In genomic region chr5:11191673-11192072, GRCh38 we compare ENCODE assay signal across 21 cellular contexts.
"Had no signal": no experiment of that assay in that cellular context is flagged by ENCODE, and none has a peak within 500 bp of the region (broad histone marks: within the 10 kb centered on the region; RNA-seq: fewer than 3 reads in every experiment).

No MANE protein-coding gene starts in this region.

- H3K27ac ChIP-seq: cardiac muscle cell, coronary artery, ovary, spleen, thoracic aorta, transverse colon had no signal

- H3K4me1 ChIP-seq: spleen, transverse colon had no signal

- H3K9me3 ChIP-seq: mucosa of descending colon, ovary, thoracic aorta, transverse colon had no signal

- H3K4me1 Mint-ChIP-seq: immature natural killer cell; naive thymus-derived CD8-positive, alpha-beta T cell; stimulated activated memory B cell treated with anti-CD40 and anti-IgM and Interleukin-4, amounts not matched to agents 10 μg/mL and 1 μg/mL and 100 μg/mL, for 72 hours had no signal

- H3K4me3 Mint-ChIP-seq: immature natural killer cell; naive thymus-derived CD8-positive, alpha-beta T cell; stimulated activated memory B cell treated with anti-CD40 and anti-IgM and Interleukin-4, amounts not matched to agents 10 μg/mL and 1 μg/mL and 100 μg/mL, for 72 hours; stimulated activated naive CD8-positive, alpha-beta T cell treated with anti-CD3 and anti-CD28 coated beads, Interleukin-15, Interleukin-2, amounts not matched to agents 100 ng/mL and 50 ng/mL, for 24 hours had no signal

- H3K4me3 ChIP-seq: cardiac muscle cell, coronary artery, mucosa of descending colon, ovary, spleen, thoracic aorta, transverse colon had no signal

- H3K36me3 Mint-ChIP-seq: immature natural killer cell; naive thymus-derived CD8-positive, alpha-beta T cell; stimulated activated memory B cell treated with anti-CD40 and anti-IgM and Interleukin-4, amounts not matched to agents 10 μg/mL and 1 μg/mL and 100 μg/mL, for 72 hours had no signal

- H3K27ac Mint-ChIP-seq: immature natural killer cell; stimulated activated memory B cell treated with anti-CD40 and anti-IgM and Interleukin-4, amounts not matched to agents 10 μg/mL and 1 μg/mL and 100 μg/mL, for 72 hours; stimulated activated naive CD8-positive, alpha-beta T cell treated with anti-CD3 and anti-CD28 coated beads, Interleukin-15, Interleukin-2, amounts not matched to agents 100 ng/mL and 50 ng/mL, for 24 hours had no signal

- ATAC-seq: esophagus mucosa; left cardiac atrium; left ventricle myocardium superior; mucosa of descending colon; naive thymus-derived CD8-positive, alpha-beta T cell; sciatic nerve; stimulated activated memory B cell treated with anti-CD40 and anti-IgM and Interleukin-4, amounts not matched to agents 10 μg/mL and 1 μg/mL and 100 μg/mL, for 72 hours had no signal

- H3K9me3 Mint-ChIP-seq: stimulated activated naive CD8-positive, alpha-beta T cell treated with anti-CD3 and anti-CD28 coated beads, Interleukin-15, Interleukin-2, amounts not matched to agents 100 ng/mL and 50 ng/mL, for 24 hours had no signal

- DNase-seq: cerebellar nuclear complex; effector CD8-positive, alpha-beta T cell; immature natural killer cell; left cardiac atrium; left ventricle myocardium superior; mammary epithelial cell; mucosa of descending colon; naive thymus-derived CD8-positive, alpha-beta T cell; ovary; spleen; stimulated activated CD4-positive, alpha-beta T cell treated with anti-CD3 and anti-CD28 coated beads, Interleukin-15, amount 100 ng/mL, for 24 hours; stimulated activated CD4-positive, alpha-beta T cell treated with anti-CD3 and anti-CD28 coated beads, Interleukin-1b, Interleukin-23, amount 100 ng/mL, for 48 hours; stimulated activated CD4-positive, alpha-beta T cell treated with anti-CD3 and anti-CD28 coated beads, Interleukin-4, amount 100 ng/mL, for 24 hours; transverse colon had no signal

- H3K27me3 ChIP-seq: cardiac muscle cell, ovary, spleen, transverse colon had no signal

- H3K36me3 ChIP-seq: cardiac muscle cell, ovary, spleen, thoracic aorta, transverse colon had no signal
